17 cellular contexts compared by ENCODE assay signal in genomic region chr16:50702725-50703124, GRCh38. TPM values are rescaled to one million over a fixed set of nuclear protein-coding genes. Genes with fewer than 3 reads are reported as not detected.
DNase-seq lines count a peak whose midpoint lies in the region; ATAC-seq and TF ChIP-seq lines count a peak whose summit lies in the region.
"Had no signal": no experiment of that assay in that cellular context is flagged by ENCODE, and none has a peak within 500 bp of the region (broad histone marks: within the 10 kb centered on the region; RNA-seq: fewer than 3 reads in every experiment).

No MANE protein-coding gene starts in this region.

- TF ChIP-seq CTCF in psoas muscle (IDR thresholded peaks at IDR 0.05), result no peak

- POLR2A ChIA-PET in naive thymus-derived CD8-positive, alpha-beta T cell (lab: Charles Lee), result interaction anchor here (1.0 kb wide), 1 partner anchor 39 kb away, joined by 3 read pairs; the partner anchor contains the start of gene CYLD

- intact Hi-C loops in psoas muscle (cut with DNase I), result no loop called here

- no peaks in the 10 kb centered on the region for H3K27me3 ChIP-seq in psoas muscle (ENCODE audit: insufficient read depth in 3 of 3, low read length in 2 of 3)
- H3K27me3 ChIP-seq: cardiac muscle cell, right lobe of liver, stomach had no signal

- 44 to 48% (median 45%) methylated on average over 3 of the region's 3 CpGs for WGBS in psoas muscle, 3 donors

- peaks cover 14% of the 10 kb centered on the region for H3K9me3 ChIP-seq in psoas muscle

- peaks cover 14 to 40% (median 14%) of the 10 kb centered on the region in 4 donors for H3K4me1 Mint-ChIP-seq in naive thymus-derived CD8-positive, alpha-beta T cell

- peaks cover 38% of the 10 kb centered on the region for H3K4me1 ChIP-seq in psoas muscle

- peak; percentile 74 to 80 (median 80) for ATAC-seq in psoas muscle
- no peak for ATAC-seq in naive thymus-derived CD8-positive, alpha-beta T cell
- ATAC-seq in GM21367 (IDR thresholded peaks at IDR 0.05; ENCODE audit: unreplicated experiment), result no peak
- no peak for ATAC-seq in HG02884 (IDR thresholded peaks at IDR 0.05; ENCODE audit: unreplicated experiment)
- ATAC-seq: left colon, right lobe of liver had no signal

- H3K27me3 Mint-ChIP-seq in naive thymus-derived CD8-positive, alpha-beta T cell, result no peaks in the 10 kb centered on the region
- H3K27me3 Mint-ChIP-seq: IgD-negative memory B cell had no signal

- peaks cover 0 to 22% (median 21%) of the 10 kb centered on the region in 3 donors for H3K36me3 Mint-ChIP-seq in naive thymus-derived CD8-positive, alpha-beta T cell

- H3K27ac ChIP-seq in psoas muscle, result peak overlapping the region; percentile 73
- H3K27ac ChIP-seq: cardiac muscle cell, right lobe of liver, stomach had no signal

- H3K4me3 ChIP-seq in psoas muscle, result no peak overlapping the region
- H3K4me3 ChIP-seq: cardiac muscle cell, right lobe of liver, stomach had no signal

- H3K27ac Mint-ChIP-seq in naive thymus-derived CD8-positive, alpha-beta T cell, result no peak overlapping the region
- H3K27ac Mint-ChIP-seq: activated naive CD4-positive, alpha-beta T cell treated with anti-CD3 and anti-CD28 coated beads for 36 hours; IgD-negative memory B cell had no signal

- DNase-seq in LHCN-M2 (ENCODE audit: low read depth), result peak; percentile 98
- DNase-seq in NCI-H524 (lab: John Stamatoyannopoulos, UW), result peak; percentile 53 to 89
- DNase-seq in dermis blood vessel endothelial cell, result peak; percentile 37
- no peak for DNase-seq in psoas muscle
- no peak for DNase-seq in naive thymus-derived CD8-positive, alpha-beta T cell
- no peak for DNase-seq in stimulated activated naive CD4-positive, alpha-beta T cell treated with Interleukin-2 at 50 U/mL for 16 hours (lab: John Stamatoyannopoulos, UW)
- DNase-seq: activated naive CD4-positive, alpha-beta T cell treated with anti-CD3 and anti-CD28 coated beads for 36 hours; left colon; NCI-H748 treated with DMSO at 0.1 percent for 48 hours; right lobe of liver; stomach had no signal

- H3K36me3 ChIP-seq in psoas muscle (ENCODE audit: insufficient read depth in 1 of 2, low read depth in 1 of 2), result no peaks in the 10 kb centered on the region
- H3K36me3 ChIP-seq: cardiac muscle cell, right lobe of liver, stomach had no signal

- H3K4me3 Mint-ChIP-seq in naive thymus-derived CD8-positive, alpha-beta T cell, result no peak overlapping the region
- H3K4me3 Mint-ChIP-seq: activated naive CD4-positive, alpha-beta T cell treated with anti-CD3 and anti-CD28 coated beads for 36 hours; CD14-positive monocyte; IgD-negative memory B cell; neural crest cell had no signal

- H3K9me3 Mint-ChIP-seq in naive thymus-derived CD8-positive, alpha-beta T cell, result peaks cover 0 to 26% (median 20%) of the 10 kb centered on the region in 9 donors

RNA-seq across cellular contexts. Expression of gene NOD2, which starts 9.3 kb away (rescaled TPM):
- 0.26 and 0.80 TPM in 2 replicates for total RNA-seq in LHCN-M2 (2014; rRNA removed)
- 0.10 TPM for polyA plus RNA-seq in LHCN-M2 (2012)
- total RNA-seq in dermis blood vessel endothelial cell, result 0.51 and 1.6 TPM in 2 replicates
- under 1 TPM; 0.21 to 0.74 (median 0.42) TPM for total RNA-seq in psoas muscle
- polyA plus RNA-seq in psoas muscle, result under 1 TPM; 0.07 to 0.25 (median 0.21) TPM
- total RNA-seq in naive thymus-derived CD8-positive, alpha-beta T cell, result under 1 TPM; 0.08 to 0.49 TPM
- polyA plus RNA-seq in naive thymus-derived CD8-positive, alpha-beta T cell, result under 1 TPM in 2 of 3 donors, not detected in 1; 0.33 to 0.51 TPM
- total RNA-seq: cardiac muscle cell had no signal

RNA-seq across cellular contexts. Expression of gene SNX20, which starts 21.6 kb away (rescaled TPM):
- total RNA-seq in LHCN-M2 (2014; rRNA removed) (not detected in 2 replicates), dermis blood vessel endothelial cell (0.34 and 0.70 TPM in 2 replicates), psoas muscle (1 to 10 TPM in 2 of 4 donors, under 1 TPM in 2; 0.78 to 1.8 (median 1.3) TPM)
- not detected for polyA plus RNA-seq in LHCN-M2 (2012)
- polyA plus RNA-seq in psoas muscle, result 1 to 10 TPM in 2 of 3 donors, under 1 TPM in 1; 0.82 to 2.1 (median 1.1) TPM
- total RNA-seq in naive thymus-derived CD8-positive, alpha-beta T cell, result 10 to 100 TPM; 38.3 to 42.8 TPM
- polyA plus RNA-seq in naive thymus-derived CD8-positive, alpha-beta T cell, result 10 to 100 TPM; 31.1 to 50.4 (median 34.4) TPM
- total RNA-seq: cardiac muscle cell, neural crest cell had no signal
- polyA plus RNA-seq: cardiac muscle cell had no signal

RNA-seq across cellular contexts. Expression of gene CYLD, which starts 39.2 kb away (rescaled TPM):
- total RNA-seq in LHCN-M2 (2014; rRNA removed) (51.2 and 58.0 TPM in 2 replicates), dermis blood vessel endothelial cell (37.5 and 59.1 TPM in 2 replicates), psoas muscle (100 to 1,000 TPM in 1 of 4 donors, 10 to 100 TPM in 3; 46.9 to 103 (median 61.9) TPM)
- 17.7 TPM for polyA plus RNA-seq in LHCN-M2 (2012)
- polyA plus RNA-seq in psoas muscle, result 10 to 100 TPM; 20.1 to 64.1 (median 22.7) TPM
- total RNA-seq in naive thymus-derived CD8-positive, alpha-beta T cell, result 100 to 1,000 TPM; 195 to 203 TPM
- 100 to 1,000 TPM; 106 to 131 (median 107) TPM for polyA plus RNA-seq in naive thymus-derived CD8-positive, alpha-beta T cell

Comparison
In these comparisons a context has a peak if more than half of its experiments do, and no peak if none do; other contexts are left out.
1. DNase-seq: peak in LHCN-M2 (single experiment), NCI-H524 (2 of 2) and dermis blood vessel endothelial cell (single experiment); none in psoas muscle (0 of 2), naive thymus-derived CD8-positive, alpha-beta T cell (0 of 10) and stimulated activated naive CD4-positive, alpha-beta T cell treated with Interleukin-2 at 50 U/mL for 16 hours (single experiment).
2. ATAC-seq: peak in psoas muscle (4 of 4); none in naive thymus-derived CD8-positive, alpha-beta T cell (0 of 2), GM21367 (single experiment) and HG02884 (single experiment).
3. RNA of gene SNX20, which starts 21.6 kb away (total RNA-seq): 38.3 to 42.8 TPM in naive thymus-derived CD8-positive, alpha-beta T cell; 0.78 to 1.8 TPM in psoas muscle, 0.34 to 0.70 TPM in dermis blood vessel endothelial cell and not detected in LHCN-M2; every median in the first group is over 10 times any median in the second.